1 cellular context compared by ENCODE assay signal in the genomic region with DNA sequence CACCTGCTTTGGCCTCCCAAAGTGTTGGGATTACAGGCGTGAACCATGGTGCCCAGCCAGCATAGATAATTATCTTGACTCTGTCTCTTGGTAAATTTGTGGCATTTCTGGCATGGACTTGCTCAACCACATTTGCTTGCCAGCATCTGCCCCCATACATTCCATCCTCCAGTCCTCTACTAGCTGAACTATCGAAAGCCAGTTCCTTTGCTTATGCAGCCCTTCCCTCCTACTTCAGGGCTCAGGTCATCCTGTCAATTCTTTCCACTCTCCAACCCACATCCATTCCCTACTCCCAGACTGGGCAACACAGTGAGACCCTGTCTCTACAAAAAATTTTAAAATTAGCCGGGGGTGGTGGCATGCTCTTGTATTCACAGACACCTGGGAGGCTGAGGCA.
TF ChIP-seq lines count a peak whose summit lies in the region.

No MANE protein-coding gene starts in this region.

TF ChIP-seq in IMR-90, 13 proteins besides CTCF, POLR2A, EP300 and RAD21:
- TF ChIP-seq CEBPB (IDR thresholded peaks at IDR 0.05; ENCODE audit: low read depth, low read length) = peak; percentile 60
- TF ChIP-seq USF2 (IDR thresholded peaks at IDR 0.05; ENCODE audit: low read depth, low read length) = no peak
